Comparison of ENCODE assay signal across 8 cellular contexts in the genomic region with DNA sequence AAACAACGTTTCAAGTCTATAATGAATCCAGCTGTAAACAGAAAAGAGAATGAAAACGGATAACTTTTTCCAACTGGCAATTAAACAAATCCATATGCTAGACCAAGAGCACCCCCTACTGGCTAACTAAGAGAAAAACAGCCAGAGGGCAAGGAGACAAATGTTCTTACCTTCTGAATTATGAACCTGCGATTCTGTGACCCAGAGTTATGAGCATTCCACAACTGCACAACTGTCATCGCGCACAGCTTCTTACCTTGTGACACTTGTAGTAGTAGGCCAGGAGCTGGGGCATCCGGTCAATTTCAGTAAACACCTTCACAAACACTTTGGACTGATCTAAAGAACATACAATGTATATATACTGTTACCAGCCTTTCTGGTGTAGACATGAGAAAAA. TPM values are rescaled to one million over a fixed set of nuclear protein-coding genes. Genes with fewer than 3 reads are reported as not detected.
DNase-seq lines count a peak whose midpoint lies in the region; ATAC-seq and TF ChIP-seq lines count a peak whose summit lies in the region.

No MANE protein-coding gene starts in this region.

- peak; percentile 70 for DNase-seq in AG08395 (ENCODE audit: low spot score)
- DNase-seq in GM04504 (ENCODE audit: low read depth), result peak; percentile 28
- peak; percentile 66 for DNase-seq in NCI-H146 (lab: John Stamatoyannopoulos, UW)
- peak; percentile 32 for DNase-seq in SKM-1 (lab: John Stamatoyannopoulos, UW; ENCODE audit: unreplicated experiment)
- peak; percentile 51 to 82 for DNase-seq in fibroblast of lung (ENCODE audit: low read depth in 2 of 2)
- no peak for DNase-seq in stimulated activated CD4-positive, alpha-beta T cell treated with anti-CD3 and anti-CD28 coated beads, Interleukin-4, amount 100 ng/mL, for 1 hour

- H3K27me3 ChIP-seq in fibroblast of lung (ENCODE audit: control insufficient read depth, insufficient read depth, low read length) (no peaks in the 10 kb centered on the region), neutrophil (no peaks in the 10 kb centered on the region)

- H3K9ac ChIP-seq in fibroblast of lung (ENCODE audit: insufficient read depth, low read length), result no peak overlapping the region

- H3K4me1 ChIP-seq in fibroblast of lung (ENCODE audit: control insufficient read depth, extremely low read depth, insufficient read depth, low read length) (no peaks in the 10 kb centered on the region), neutrophil (ENCODE audit: control insufficient read depth in 1 of 2, insufficient read depth in 1 of 2, low read depth in 1 of 2, low read length in 1 of 2) (peaks cover 10% of the 10 kb centered on the region in 2 experiments)

- peaks cover 7% of the 10 kb centered on the region for H3K36me3 ChIP-seq in fibroblast of lung (ENCODE audit: control insufficient read depth, insufficient read depth, low read length)
- peaks cover 27% of the 10 kb centered on the region for H3K36me3 ChIP-seq in neutrophil

- H2AFZ ChIP-seq in fibroblast of lung (ENCODE audit: low read length), result no peak overlapping the region

- no peaks in the 10 kb centered on the region for H4K20me1 ChIP-seq in fibroblast of lung (ENCODE audit: control insufficient read depth, extremely low read depth, insufficient read depth, low read length)

- H3K79me2 ChIP-seq in fibroblast of lung (ENCODE audit: control insufficient read depth, insufficient read depth, low read length), result no peaks in the 10 kb centered on the region

- no peaks in the 10 kb centered on the region for H3K9me3 ChIP-seq in fibroblast of lung (ENCODE audit: control insufficient read depth, insufficient read depth, low read depth, low read length)
- H3K9me3 ChIP-seq in neutrophil, result no peaks in the 10 kb centered on the region

- TF ChIP-seq CTCF in fibroblast of lung (conservative IDR thresholded peaks at IDR 0.05 in 1 of 2, IDR thresholded peaks at IDR 0.05 in 1 of 2; ENCODE audit: low read depth in 1 of 2, low read length in 2 of 2), result peak; percentile 86 to 91
- TF ChIP-seq CTCF in neutrophil (IDR thresholded peaks at IDR 0.05), result peak; percentile 77

- H3K27ac ChIP-seq in fibroblast of lung (ENCODE audit: insufficient read depth, low read length) (no peak overlapping the region), neutrophil (no peak overlapping the region)

- H3K4me3 ChIP-seq in fibroblast of lung (replicated peaks in 1 of 4; ENCODE audit: control extremely low read depth in 1 of 4, insufficient read depth in 1 of 4, low read depth in 3 of 4, low read length in 4 of 4) (no peak overlapping the region), neutrophil (ENCODE audit: low read depth in 1 of 2, low read length in 1 of 2) (no peak overlapping the region)

- no peak overlapping the region for H3K4me2 ChIP-seq in fibroblast of lung (ENCODE audit: extremely low read depth, insufficient read depth, low read length)

- no peak for ATAC-seq in HG03280 (IDR thresholded peaks at IDR 0.05; ENCODE audit: unreplicated experiment)

RNA-seq across cellular contexts. Expression of a gene that starts 18.6 kb away (rescaled TPM):
- total RNA-seq in fibroblast of lung, result 10.8 and 17.5 TPM in 2 replicates
- polyA plus RNA-seq in fibroblast of lung, result 20.6 and 20.9 TPM in 2 replicates
- polyA plus RNA-seq in fibroblast of lung (2012), result 13.1 and 14.8 TPM in 2 replicates
- 21.5 and 41.7 TPM in 2 replicates for polyA minus RNA-seq in fibroblast of lung (ENCODE audit: low replicate concordance)
